In the genomic region with DNA sequence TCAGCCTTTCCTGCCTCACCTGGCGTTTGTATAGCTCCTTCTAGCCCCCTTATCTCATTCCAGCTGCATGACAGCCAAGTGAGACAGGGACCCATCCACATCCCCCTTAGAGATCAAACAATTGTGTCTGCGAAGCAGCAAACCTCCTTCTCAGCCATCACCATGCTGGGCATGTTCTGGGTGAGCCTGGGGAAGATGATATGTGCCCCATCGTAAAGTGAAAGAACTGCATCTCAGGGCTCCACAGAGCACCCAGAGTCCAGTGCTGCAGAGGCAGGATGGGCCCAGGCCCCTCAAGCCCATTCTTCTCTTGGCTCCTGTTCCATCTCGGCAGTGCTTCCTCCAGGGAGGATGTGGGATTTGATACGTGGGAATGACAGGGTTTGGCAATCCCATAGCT, we compare ENCODE assay signal across 17 cellular contexts. TPM values are rescaled to one million over a fixed set of nuclear protein-coding genes. Genes with fewer than 3 reads are reported as not detected.
DNase-seq lines count a peak whose midpoint lies in the region; ATAC-seq and TF ChIP-seq lines count a peak whose summit lies in the region.
"Had no signal": no experiment of that assay in that cellular context is flagged by ENCODE, and none has a peak within 500 bp of the region (broad histone marks: within the 10 kb centered on the region; RNA-seq: fewer than 3 reads in every experiment).

No MANE protein-coding gene starts in this region.

- peak; percentile 3 to 22 for ATAC-seq in activated naive CD4-positive, alpha-beta T cell treated with anti-CD3 and anti-CD28 coated beads, Interleukin-2, amount 50 U/mL, for 72 hours
- ATAC-seq in T-cell (replicated peaks in 1 of 4): no peak
- ATAC-seq in foreskin keratinocyte: peak; percentile 9
- ATAC-seq: esophagus mucosa had no signal

- H3K27ac Mint-ChIP-seq in activated naive CD4-positive, alpha-beta T cell treated with anti-CD3 and anti-CD28 coated beads, Interleukin-2, amount 50 U/mL, for 72 hours: peak overlapping the region; percentile 3 to 82
- H3K27ac Mint-ChIP-seq in T-cell: peak overlapping the region; percentile 69 to 70

- no peaks in the 10 kb centered on the region for H3K4me1 ChIP-seq in foreskin keratinocyte
- H3K4me1 ChIP-seq in thymus (ENCODE audit: control insufficient read depth, insufficient read depth, low read length): peaks cover 22% of the 10 kb centered on the region
- H3K4me1 ChIP-seq: parathyroid adenoma, sigmoid colon had no signal

- peak overlapping the region in 1 of 3 donors; percentile 21 for H3K4me3 Mint-ChIP-seq in T-cell

- H3K27me3 ChIP-seq in foreskin keratinocyte: peaks cover 21% of the 10 kb centered on the region
- H3K27me3 ChIP-seq in thymus (ENCODE audit: control insufficient read depth, insufficient read depth): no peaks in the 10 kb centered on the region

- no peaks in the 10 kb centered on the region for H3K9me3 ChIP-seq in thymus (ENCODE audit: control insufficient read depth)
- H3K9me3 ChIP-seq: sigmoid colon had no signal

- peaks cover 7% of the 10 kb centered on the region for H3K36me3 ChIP-seq in thymus (ENCODE audit: control insufficient read depth, insufficient read depth)
- H3K36me3 ChIP-seq: cardiac muscle cell, sigmoid colon had no signal

- POLR2A ChIA-PET in T-cell (lab: Charles Lee): no interaction called here
- POLR2A ChIA-PET in RWPE1 (lab: Yijun Ruan, JAX; ENCODE audit: low non-redundant PET): no interaction called here

- peaks cover 4 to 9% of the 10 kb centered on the region in 2 donors for H3K36me3 Mint-ChIP-seq in activated naive CD4-positive, alpha-beta T cell treated with anti-CD3 and anti-CD28 coated beads, Interleukin-2, amount 50 U/mL, for 72 hours
- peaks cover 24% of the 10 kb centered on the region for H3K36me3 Mint-ChIP-seq in T-cell

- no peak overlapping the region for H3K4me3 ChIP-seq in thymus (ENCODE audit: low read length)
- H3K4me3 ChIP-seq: cardiac muscle cell, sigmoid colon had no signal

- no peak for DNase-seq in activated naive CD4-positive, alpha-beta T cell treated with anti-CD3 and anti-CD28 coated beads, Interleukin-2, amount 50 U/mL, for 72 hours (ENCODE audit: low spot score in 2 of 2)
- no peak for DNase-seq in activated naive CD4-positive, alpha-beta T cell treated with Interleukin-2 at 50 U/mL for 16 hours
- DNase-seq in T-cell: no peak
- DNase-seq in foreskin keratinocyte: no peak
- DNase-seq in A172 (ENCODE audit: low spot score): no peak
- DNase-seq in NCI-H1694 (lab: John Stamatoyannopoulos, UW): no peak
- no peak for DNase-seq in RWPE1 (ENCODE audit: low spot score)
- DNase-seq: NCI-H1105 treated with DMSO at 0.1 percent for 48 hours; NCI-H2107; NCI-H524 treated with DMSO at 0.1 percent for 48 hours; SHP77 treated with DMSO at 0.1 percent for 48 hours; sigmoid colon; stimulated activated CD4-positive, alpha-beta T cell treated with anti-CD3 and anti-CD28 coated beads, Interleukin-2, amount 100 ng/mL, for 24 hours had no signal

- CTCF ChIA-PET in T-cell (lab: Charles Lee): no interaction called here
- CTCF ChIA-PET in RWPE1 (lab: Yijun Ruan, JAX): interaction anchor here (0.9 kb wide), 1 partner anchor 11 kb away, joined by 6 read pairs; no protein-coding TSS in a partner anchor

- TF ChIP-seq CTCF in foreskin keratinocyte (conservative IDR thresholded peaks at IDR 0.05) (no peak), RWPE1 (conservative IDR thresholded peaks at IDR 0.05; ENCODE audit: low read depth) (no peak)

- H3K27me3 Mint-ChIP-seq in T-cell: no peaks in the 10 kb centered on the region

- 89% methylated on average over 5 of the region's 5 CpGs for WGBS in thymus

- no peak overlapping the region for H3K27ac ChIP-seq in foreskin keratinocyte
- peak overlapping the region; percentile 31 for H3K27ac ChIP-seq in thymus (ENCODE audit: low read depth)
- no peak overlapping the region for H3K27ac ChIP-seq in RWPE1
- H3K27ac ChIP-seq: cardiac muscle cell, parathyroid adenoma, sigmoid colon had no signal

- H3K9me3 Mint-ChIP-seq in activated naive CD4-positive, alpha-beta T cell treated with anti-CD3 and anti-CD28 coated beads, Interleukin-2, amount 50 U/mL, for 72 hours: no peaks in the 10 kb centered on the region
- no peaks in the 10 kb centered on the region for H3K9me3 Mint-ChIP-seq in T-cell

- H3K4me1 Mint-ChIP-seq in T-cell: peaks cover 82 to 94% (median 83%) of the 10 kb centered on the region in 3 donors

RNA-seq across cellular contexts. Expression of a gene that starts 43.2 kb away (rescaled TPM):
- total RNA-seq in activated naive CD4-positive, alpha-beta T cell treated with anti-CD3 and anti-CD28 coated beads, Interleukin-2, amount 50 U/mL, for 72 hours: 10 to 100 TPM; 46.0 to 50.7 TPM
- total RNA-seq in T-cell: 10 to 100 TPM; 10.3 to 17.1 (median 14.5) TPM
- 29.5 and 33.5 TPM in 2 replicates for total RNA-seq in foreskin keratinocyte
- polyA plus RNA-seq in foreskin keratinocyte: 7.5 and 9.1 TPM in 2 replicates
- polyA plus RNA-seq in thymus: 9.0 TPM
- 2.6 and 3.6 TPM in 2 replicates for total RNA-seq in A172 (2014; rRNA removed; shearing (Covaris generic))

Comparison
In these comparisons a context has a peak if more than half of its experiments do, and no peak if none do; other contexts are left out.
1. ATAC-seq: peak in activated naive CD4-positive, alpha-beta T cell treated with anti-CD3 and anti-CD28 coated beads, Interleukin-2, amount 50 U/mL, for 72 hours (2 of 2) and foreskin keratinocyte (single experiment); none in T-cell (0 of 4).